Comparison of ENCODE assay signal across 19 cellular contexts in the genomic region with DNA sequence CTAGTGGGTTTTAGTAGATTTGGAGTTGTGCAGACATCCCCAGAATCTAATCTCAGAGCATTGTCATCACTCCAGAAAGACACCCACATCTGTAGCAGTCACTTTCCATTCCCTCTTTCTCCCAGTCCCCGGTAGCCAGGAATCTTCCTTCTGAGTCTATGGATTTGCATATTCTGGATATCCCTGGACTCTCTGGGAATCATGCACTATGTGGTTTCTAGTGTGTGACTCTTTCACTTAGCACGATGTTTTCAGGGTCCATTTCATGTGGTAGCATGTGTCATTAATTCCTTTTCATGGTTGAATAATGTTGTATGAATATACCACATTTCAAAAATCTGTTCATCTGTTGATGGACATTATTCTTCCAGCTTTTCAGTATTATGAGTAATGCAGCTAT. TPM values are rescaled to one million over a fixed set of nuclear protein-coding genes. Genes with fewer than 3 reads are reported as not detected.
"Had no signal": no experiment of that assay in that cellular context is flagged by ENCODE, and none has a peak within 500 bp of the region (broad histone marks: within the 10 kb centered on the region; RNA-seq: fewer than 3 reads in every experiment).

No MANE protein-coding gene starts in this region.

- FAIRE-seq: frontal cortex, islet of Langerhans had no signal

- H3K27ac ChIP-seq: colonic mucosa, esophagus squamous epithelium, heart right ventricle, tibial artery, upper lobe of left lung, uterus had no signal

- H3K36me3 ChIP-seq: colonic mucosa, esophagus squamous epithelium, tibial artery, upper lobe of left lung, uterus had no signal

- DNase-seq: colonic mucosa; dermis blood vessel endothelial cell; esophagus squamous epithelium; heart right ventricle; hypothalamus; kidney glomerular epithelial cell; mammary epithelial cell; naive thymus-derived CD4-positive, alpha-beta T cell; nephron progenitor cell; stimulated activated CD4-positive, alpha-beta T cell treated with anti-CD3 and anti-CD28 coated beads, Interleukin-2, amount 100 ng/mL, for 48 hours; stimulated activated naive CD4-positive, alpha-beta T cell treated with Interleukin-2 at 50 U/mL for 16 hours; tibial artery; uterus had no signal

- H3K27me3 ChIP-seq: colonic mucosa, tibial artery, upper lobe of left lung, uterus had no signal

- ATAC-seq: heart right ventricle; left lobe of liver; naive thymus-derived CD4-positive, alpha-beta T cell; sciatic nerve had no signal

- H3K9me3 ChIP-seq: colonic mucosa, esophagus squamous epithelium, heart right ventricle, tibial artery, upper lobe of left lung, uterus had no signal

- H3K4me1 ChIP-seq: colonic mucosa, upper lobe of left lung, uterus had no signal

- H3K4me3 ChIP-seq: colonic mucosa, esophagus squamous epithelium, heart right ventricle, skin epidermis, tibial artery, upper lobe of left lung, uterus had no signal

RNA-seq across cellular contexts. Expression of gene FBLN2, which starts 29.3 kb away (rescaled TPM):
- polyA plus RNA-seq: naive thymus-derived CD4-positive, alpha-beta T cell had no signal
